Comparison of ENCODE assay signal across 20 cellular contexts in genomic region chr18:49910986-49911385, GRCh38.
"Had no signal": no experiment of that assay in that cellular context is flagged by ENCODE, and none has a peak within 500 bp of the region (broad histone marks: within the 10 kb centered on the region; RNA-seq: fewer than 3 reads in every experiment).

No MANE protein-coding gene starts in this region.

- H3K27me3 Mint-ChIP-seq: dendritic cell treated with granulocyte-macrophage colony-stimulating factor and Interleukin-4, amounts not matched to agents 40 ng/mL and 50 ng/mL, for 4 days had no signal

- H3K4me1 Mint-ChIP-seq: activated CD4-positive, alpha-beta T cell treated with anti-CD3 and anti-CD28 coated beads for 36 hours; immature natural killer cell; stimulated activated naive CD8-positive, alpha-beta T cell treated with anti-CD3 and anti-CD28 coated beads, Interleukin-15, amount 100 ng/mL, for 72 hours had no signal

- DNase-seq: activated CD4-positive, alpha-beta T cell treated with anti-CD3 and anti-CD28 coated beads for 36 hours; activated CD4-positive, alpha-beta T cell treated with anti-CD3 and anti-CD28 coated beads, Interleukin-2, amount 50 U/mL, for 48 hours; activated gamma-delta T cell; adrenal gland; effector CD8-positive, alpha-beta T cell; heart right ventricle; immature natural killer cell; kidney glomerular epithelial cell; left ventricle myocardium inferior; mammary epithelial cell; psoas muscle; right cardiac atrium; stimulated activated CD4-positive, alpha-beta T cell treated with anti-CD3 and anti-CD28 coated beads, Interleukin-4, amount 100 ng/mL, for 1 hour; stimulated activated naive CD8-positive, alpha-beta T cell treated with anti-CD3 and anti-CD28 coated beads, Interleukin-15, amount 100 ng/mL, for 72 hours; trophoblast cell had no signal

- H3K27ac ChIP-seq: adrenal gland, esophagus muscularis mucosa, heart right ventricle, left ventricle myocardium inferior, psoas muscle had no signal

- H3K4me1 ChIP-seq: adrenal gland, esophagus muscularis mucosa, heart right ventricle, left ventricle myocardium inferior had no signal

- H3K36me3 Mint-ChIP-seq: activated naive CD4-positive, alpha-beta T cell treated with anti-CD3 and anti-CD28 coated beads, Interleukin-2, amount 50 U/mL, for 72 hours; immature natural killer cell had no signal

- ATAC-seq: activated CD4-positive, alpha-beta T cell treated with anti-CD3 and anti-CD28 coated beads for 36 hours; activated naive CD4-positive, alpha-beta T cell treated with anti-CD3 and anti-CD28 coated beads, Interleukin-2, amount 50 U/mL, for 72 hours; heart right ventricle; psoas muscle; right cardiac atrium; stimulated activated naive CD8-positive, alpha-beta T cell treated with anti-CD3 and anti-CD28 coated beads, Interleukin-15, amount 100 ng/mL, for 72 hours had no signal

- H3K9me3 Mint-ChIP-seq: immature natural killer cell, neural crest cell had no signal

- H3K27ac Mint-ChIP-seq: activated CD4-positive, alpha-beta T cell treated with anti-CD3 and anti-CD28 coated beads for 36 hours; activated naive CD4-positive, alpha-beta T cell treated with anti-CD3 and anti-CD28 coated beads, Interleukin-2, amount 50 U/mL, for 72 hours; dendritic cell treated with granulocyte-macrophage colony-stimulating factor and Interleukin-4, amounts not matched to agents 40 ng/mL and 50 ng/mL, for 4 days; immature natural killer cell; stimulated activated naive CD8-positive, alpha-beta T cell treated with anti-CD3 and anti-CD28 coated beads, Interleukin-15, amount 100 ng/mL, for 72 hours had no signal

- H3K4me3 Mint-ChIP-seq: activated CD4-positive, alpha-beta T cell treated with anti-CD3 and anti-CD28 coated beads for 36 hours; dendritic cell treated with granulocyte-macrophage colony-stimulating factor and Interleukin-4, amounts not matched to agents 40 ng/mL and 50 ng/mL, for 4 days; immature natural killer cell; neural crest cell; stimulated activated naive CD8-positive, alpha-beta T cell treated with anti-CD3 and anti-CD28 coated beads, Interleukin-15, amount 100 ng/mL, for 72 hours had no signal

- H3K9me3 ChIP-seq: adrenal gland, esophagus muscularis mucosa, heart right ventricle, left ventricle myocardium inferior, psoas muscle had no signal

- H3K27me3 ChIP-seq: adrenal gland had no signal

- H3K36me3 ChIP-seq: adrenal gland, esophagus muscularis mucosa, heart right ventricle, left ventricle myocardium inferior had no signal

- H3K4me3 ChIP-seq: adrenal gland, esophagus muscularis mucosa, heart right ventricle, left ventricle myocardium inferior, psoas muscle, smooth muscle cell had no signal
